In the genomic region with DNA sequence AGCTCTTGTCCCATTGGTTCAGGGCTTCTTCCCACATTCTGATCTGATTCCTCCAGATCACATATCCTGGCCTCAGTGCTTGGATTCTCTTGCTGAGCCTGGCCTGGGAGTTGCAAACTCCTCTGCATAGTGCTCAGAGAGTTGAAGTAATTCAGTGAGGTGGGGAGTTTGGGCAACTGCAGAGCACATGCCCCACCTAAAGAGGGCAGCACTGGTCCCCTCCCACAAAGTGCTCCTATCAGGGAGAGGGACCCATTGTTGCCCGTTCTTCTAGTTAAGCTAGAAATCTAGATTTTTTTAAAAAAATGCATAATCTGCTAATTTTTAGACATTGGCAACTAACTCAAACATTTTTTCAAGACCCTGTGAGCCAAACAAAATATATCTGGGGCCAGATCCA, we compare ENCODE assay signal across 10 cellular contexts. TPM values are rescaled to one million over a fixed set of nuclear protein-coding genes. Genes with fewer than 3 reads are reported as not detected.
DNase-seq lines count a peak whose midpoint lies in the region; ATAC-seq and TF ChIP-seq lines count a peak whose summit lies in the region.
"Had no signal": no experiment of that assay in that cellular context is flagged by ENCODE, and none has a peak within 500 bp of the region (broad histone marks: within the 10 kb centered on the region; RNA-seq: fewer than 3 reads in every experiment).

No MANE protein-coding gene starts in this region.

- WGBS in trophoblast cell (ENCODE audit: extremely low coverage, insufficient coverage, insufficient read length): no CpG with 5 or more reads among the region's 1 CpG

- peak overlapping the region; percentile 66 for H2AK5ac ChIP-seq in trophoblast cell (ENCODE audit: low read length)

- H3K36me3 ChIP-seq in Karpas-422 (ENCODE audit: insufficient read depth, low read length) (no peaks in the 10 kb centered on the region; the same call in 1 of the 2 replicates), trophoblast cell (ENCODE audit: control insufficient read depth in 1 of 2, insufficient read depth in 2 of 2, low read length in 2 of 2) (peaks cover 2 to 5% of the 10 kb centered on the region in 2 experiments), MG63 (no peaks in the 10 kb centered on the region)

- no peak overlapping the region for H4K8ac ChIP-seq in trophoblast cell (ENCODE audit: low read depth, low read length)

- H3K79me2 ChIP-seq in Karpas-422 (ENCODE audit: low read length) (no peaks in the 10 kb centered on the region), trophoblast cell (ENCODE audit: control insufficient read depth, insufficient read depth, low read length, poor library complexity) (peaks cover 9% of the 10 kb centered on the region)

- H3K4me1 Mint-ChIP-seq in activated CD4-positive, alpha-beta T cell treated with anti-CD3 and anti-CD28 coated beads for 36 hours: peaks cover 20% of the 10 kb centered on the region
- no peaks in the 10 kb centered on the region for H3K4me1 Mint-ChIP-seq in chondrocyte (ENCODE audit: low read depth)

- H3K9me2 ChIP-seq in Karpas-422 (replicated peaks; ENCODE audit: insufficient read depth, low read length): no peaks in the 10 kb centered on the region

- CTCF ChIA-PET in activated CD4-positive, alpha-beta T cell treated with anti-CD3 and anti-CD28 coated beads for 36 hours (lab: Charles Lee): interaction anchor here (1.0 kb wide), 1 partner anchor 38 kb away, joined by 3 read pairs; no protein-coding TSS in a partner anchor

- no peak overlapping the region for H3K23ac ChIP-seq in trophoblast cell (ENCODE audit: low read length)

- H3K79me1 ChIP-seq in trophoblast cell (ENCODE audit: low read length): peaks cover 30% of the 10 kb centered on the region

- intact Hi-C loops in activated CD4-positive, alpha-beta T cell treated with anti-CD3 and anti-CD28 coated beads for 36 hours (cut with DNase I, micrococcal nuclease): loop anchor here in 1 of 2 experiments (5.0 kb wide), 1 partner anchor 168 kb away; no protein-coding TSS in a partner anchor

- ATAC-seq in activated CD4-positive, alpha-beta T cell treated with anti-CD3 and anti-CD28 coated beads for 36 hours: no peak

- H3K4me1 ChIP-seq in Karpas-422 (ENCODE audit: low read length) (peaks cover 53% of the 10 kb centered on the region), trophoblast cell (ENCODE audit: control insufficient read depth in 1 of 2, insufficient read depth in 2 of 2, low read length in 2 of 2) (peaks cover 12 to 16% of the 10 kb centered on the region in 2 experiments)

- H3K9me3 Mint-ChIP-seq in activated CD4-positive, alpha-beta T cell treated with anti-CD3 and anti-CD28 coated beads for 36 hours (ENCODE audit: low read depth): no peaks in the 10 kb centered on the region
- peaks cover 2% of the 10 kb centered on the region for H3K9me3 Mint-ChIP-seq in chondrocyte (ENCODE audit: low read depth)

- H2BK120ac ChIP-seq in trophoblast cell (ENCODE audit: insufficient read depth, low read length, poor library complexity): peak overlapping the region; percentile 48

- POLR2A ChIA-PET in activated CD4-positive, alpha-beta T cell treated with anti-CD3 and anti-CD28 coated beads for 36 hours (lab: Charles Lee): no interaction called here

- H3K36me3 Mint-ChIP-seq in activated CD4-positive, alpha-beta T cell treated with anti-CD3 and anti-CD28 coated beads for 36 hours (ENCODE audit: low read depth): no peaks in the 10 kb centered on the region
- no peaks in the 10 kb centered on the region for H3K36me3 Mint-ChIP-seq in chondrocyte (ENCODE audit: low read depth)
- H3K36me3 Mint-ChIP-seq: CD4-positive, CD25-positive, alpha-beta regulatory T cell had no signal

- peak overlapping the region; percentile 63 for H3K18ac ChIP-seq in trophoblast cell (ENCODE audit: low read length)

- H2BK5ac ChIP-seq in trophoblast cell (ENCODE audit: low read depth, low read length, poor library complexity): no peak overlapping the region

- no peak overlapping the region for H3K4me3 ChIP-seq in Karpas-422 (ENCODE audit: low read length)
- H3K4me3 ChIP-seq in trophoblast cell (ENCODE audit: low read depth, low read length): no peak overlapping the region
- no peak overlapping the region for H3K4me3 ChIP-seq in MG63

- H3K4ac ChIP-seq in trophoblast cell (ENCODE audit: low read depth, low read length): peak overlapping the region; percentile 65

- peak; percentile 49 for DNase-seq in activated CD4-positive, alpha-beta T cell treated with anti-CD3 and anti-CD28 coated beads for 36 hours
- no peak for DNase-seq in activated CD4-positive, alpha-beta T cell treated with anti-CD3 and anti-CD28 coated beads for 4 hours
- peak; percentile 92 for DNase-seq in Karpas-422
- no peak for DNase-seq in chondrocyte (ENCODE audit: low spot score)
- peak in 1 of 2 donors; percentile 40 for DNase-seq in trophoblast cell
- no peak for DNase-seq in MG63
- DNase-seq in OCI-M2 (lab: John Stamatoyannopoulos, UW; ENCODE audit: unreplicated experiment): no peak
- DNase-seq in glomerular visceral epithelial cell (ENCODE audit: extremely low spot score): no peak
- DNase-seq: stimulated activated naive CD4-positive, alpha-beta T cell had no signal

- TF ChIP-seq CTCF in chondrocyte (IDR thresholded peaks at IDR 0.05): peak; percentile 50

- H2AFZ ChIP-seq in Karpas-422 (ENCODE audit: low read length) (0 out of 2 replicates have a peak overlapping the region, but pooled peaks have one; percentile 47), trophoblast cell (ENCODE audit: insufficient read depth, low read length, poor library complexity) (no peak overlapping the region)

- H3K27ac Mint-ChIP-seq in activated CD4-positive, alpha-beta T cell treated with anti-CD3 and anti-CD28 coated beads for 36 hours: no peak overlapping the region
- no peak overlapping the region for H3K27ac Mint-ChIP-seq in chondrocyte (ENCODE audit: unreplicated experiment)
- H3K27ac Mint-ChIP-seq: CD4-positive, CD25-positive, alpha-beta regulatory T cell had no signal

- peaks cover 5% of the 10 kb centered on the region for H3K27me3 Mint-ChIP-seq in activated CD4-positive, alpha-beta T cell treated with anti-CD3 and anti-CD28 coated beads for 36 hours
- peaks cover 10% of the 10 kb centered on the region for H3K27me3 Mint-ChIP-seq in chondrocyte (ENCODE audit: low read depth)

- H3K27me3 ChIP-seq in Karpas-422 (ENCODE audit: low read length): no peaks in the 10 kb centered on the region
- H3K27me3 ChIP-seq in trophoblast cell (ENCODE audit: insufficient read depth, low read length): no peaks in the 10 kb centered on the region
- peaks cover 4% of the 10 kb centered on the region for H3K27me3 ChIP-seq in MG63

- peak overlapping the region; percentile 24 for H3K14ac ChIP-seq in trophoblast cell (ENCODE audit: low read length)

- H2BK12ac ChIP-seq in trophoblast cell (ENCODE audit: low read length): peak overlapping the region; percentile 88

- peak overlapping the region; percentile 57 for H4K91ac ChIP-seq in trophoblast cell (ENCODE audit: low read depth, low read length)

- no peak overlapping the region for H3K9ac ChIP-seq in Karpas-422 (ENCODE audit: low read length)
- H3K9ac ChIP-seq in trophoblast cell (ENCODE audit: low read length): no peak overlapping the region

- no peaks in the 10 kb centered on the region for H3K9me3 ChIP-seq in Karpas-422 (ENCODE audit: low read length)
- H3K9me3 ChIP-seq in trophoblast cell (ENCODE audit: insufficient read depth, low read depth, low read length): no peaks in the 10 kb centered on the region
- H3K9me3 ChIP-seq in MG63: no peaks in the 10 kb centered on the region

- H4K12ac ChIP-seq in trophoblast cell (ENCODE audit: low read depth, low read length): no peak overlapping the region

- peak overlapping the region; percentile 32; the same call in 1 of the 2 replicates for H3K27ac ChIP-seq in Karpas-422 (ENCODE audit: low read length)
- H3K27ac ChIP-seq in trophoblast cell (ENCODE audit: low read depth, low read length): no peak overlapping the region

- H3K4me2 ChIP-seq in Karpas-422 (ENCODE audit: low read depth, low read length, poor library complexity, severe bottlenecking) (no peak overlapping the region), trophoblast cell (ENCODE audit: low read length) (no peak overlapping the region)

- no peaks in the 10 kb centered on the region for H4K20me1 ChIP-seq in Karpas-422 (ENCODE audit: insufficient read depth, low read depth, low read length)

- no peak overlapping the region for H3K4me3 Mint-ChIP-seq in activated CD4-positive, alpha-beta T cell treated with anti-CD3 and anti-CD28 coated beads for 36 hours
- no peak overlapping the region for H3K4me3 Mint-ChIP-seq in chondrocyte (ENCODE audit: unreplicated experiment)
- H3K4me3 Mint-ChIP-seq: CD4-positive, CD25-positive, alpha-beta regulatory T cell had no signal

RNA-seq across cellular contexts. Expression of gene CHN2, which starts 45.1 kb away (rescaled TPM):
- under 1 TPM; 0.25 to 0.39 TPM for total RNA-seq in activated CD4-positive, alpha-beta T cell treated with anti-CD3 and anti-CD28 coated beads for 36 hours
- 3.3 and 9.1 TPM in 2 replicates for total RNA-seq in Karpas-422 (2014; rRNA removed; shearing (Covaris generic); ENCODE audit: low replicate concordance)
- 0.50 to 1.7 TPM (median 0.56 TPM) in 3 replicates for total RNA-seq in chondrocyte
- 39.1 and 39.9 TPM in 2 replicates for polyA plus RNA-seq in trophoblast cell (2013)
- total RNA-seq in MG63 (2014; rRNA removed; shearing (Covaris generic); ENCODE audit: low replicate concordance): 3.7 and 20.1 TPM in 2 replicates

Comparison
In these comparisons a context has a peak if more than half of its experiments do, and no peak if none do; other contexts are left out.
1. DNase-seq: peak in activated CD4-positive, alpha-beta T cell treated with anti-CD3 and anti-CD28 coated beads for 36 hours (single experiment) and Karpas-422 (single experiment); none in activated CD4-positive, alpha-beta T cell treated with anti-CD3 and anti-CD28 coated beads for 4 hours (0 of 2), chondrocyte (single experiment), MG63 (single experiment), OCI-M2 (single experiment) and glomerular visceral epithelial cell (single experiment).